8 cellular contexts compared by ENCODE assay signal in the genomic region with DNA sequence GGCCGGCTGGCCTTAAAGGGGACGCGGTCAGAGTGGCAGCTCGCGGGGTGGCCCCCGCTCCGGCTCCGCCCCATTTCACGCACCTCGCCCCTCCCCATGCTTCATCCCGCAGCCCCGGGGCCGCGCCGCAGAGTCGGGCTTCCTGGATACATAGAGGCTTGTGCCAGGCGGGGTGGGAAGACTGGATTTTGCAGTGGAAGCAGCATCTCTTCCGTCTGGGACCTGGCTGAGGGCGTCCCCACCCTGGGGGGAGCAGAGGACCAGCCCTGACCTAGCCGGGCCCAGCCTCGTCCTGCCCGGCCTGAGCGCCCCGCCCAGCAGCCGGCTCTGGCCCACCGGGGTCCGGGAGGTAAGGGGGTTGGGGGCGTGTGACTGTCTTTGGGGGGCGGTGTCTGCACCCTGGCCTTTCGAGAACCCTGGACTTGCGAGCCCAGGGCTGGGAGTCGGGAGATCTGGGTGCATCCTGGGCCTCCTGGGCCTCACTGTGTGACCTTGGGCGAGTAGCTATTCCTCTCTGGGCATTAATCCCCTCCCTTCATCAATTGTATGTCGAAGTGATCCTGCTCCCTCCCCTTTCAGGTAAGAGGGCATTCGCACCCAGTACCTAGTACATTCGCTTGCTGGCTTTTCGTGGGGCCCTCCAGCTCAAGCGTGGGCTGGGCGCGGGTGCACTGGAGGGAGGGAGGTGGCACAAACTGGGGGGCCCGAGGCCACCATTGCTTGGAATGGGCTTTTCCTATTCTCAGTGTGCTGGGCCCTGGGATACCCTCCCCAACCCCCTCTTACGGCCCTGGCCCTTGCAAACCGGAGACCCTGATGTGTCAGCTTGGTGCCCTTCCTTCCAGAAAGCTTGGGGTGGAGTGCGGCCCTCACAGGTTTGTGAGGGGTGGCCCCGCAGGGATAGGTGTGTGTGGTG. TPM values are rescaled to one million over a fixed set of nuclear protein-coding genes. Genes with fewer than 3 reads are reported as not detected.
A peak's percentile ranks its signal among the peaks of the same experiment; 100 is the strongest.
DNase-seq lines count a peak whose midpoint lies in the region; ATAC-seq, FAIRE-seq and TF ChIP-seq lines count a peak whose summit lies in the region.

A gene with protein sequence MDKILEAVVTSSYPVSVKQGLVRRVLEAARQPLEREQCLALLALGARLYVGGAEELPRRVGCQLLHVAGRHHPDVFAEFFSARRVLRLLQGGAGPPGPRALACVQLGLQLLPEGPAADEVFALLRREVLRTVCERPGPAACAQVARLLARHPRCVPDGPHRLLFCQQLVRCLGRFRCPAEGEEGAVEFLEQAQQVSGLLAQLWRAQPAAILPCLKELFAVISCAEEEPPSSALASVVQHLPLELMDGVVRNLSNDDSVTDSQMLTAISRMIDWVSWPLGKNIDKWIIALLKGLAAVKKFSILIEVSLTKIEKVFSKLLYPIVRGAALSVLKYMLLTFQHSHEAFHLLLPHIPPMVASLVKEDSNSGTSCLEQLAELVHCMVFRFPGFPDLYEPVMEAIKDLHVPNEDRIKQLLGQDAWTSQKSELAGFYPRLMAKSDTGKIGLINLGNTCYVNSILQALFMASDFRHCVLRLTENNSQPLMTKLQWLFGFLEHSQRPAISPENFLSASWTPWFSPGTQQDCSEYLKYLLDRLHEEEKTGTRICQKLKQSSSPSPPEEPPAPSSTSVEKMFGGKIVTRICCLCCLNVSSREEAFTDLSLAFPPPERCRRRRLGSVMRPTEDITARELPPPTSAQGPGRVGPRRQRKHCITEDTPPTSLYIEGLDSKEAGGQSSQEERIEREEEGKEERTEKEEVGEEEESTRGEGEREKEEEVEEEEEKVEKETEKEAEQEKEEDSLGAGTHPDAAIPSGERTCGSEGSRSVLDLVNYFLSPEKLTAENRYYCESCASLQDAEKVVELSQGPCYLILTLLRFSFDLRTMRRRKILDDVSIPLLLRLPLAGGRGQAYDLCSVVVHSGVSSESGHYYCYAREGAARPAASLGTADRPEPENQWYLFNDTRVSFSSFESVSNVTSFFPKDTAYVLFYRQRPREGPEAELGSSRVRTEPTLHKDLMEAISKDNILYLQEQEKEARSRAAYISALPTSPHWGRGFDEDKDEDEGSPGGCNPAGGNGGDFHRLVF (plus strand): TSS at position 111 of the 916 bp plus-strand sequence. CDS start 7,327 bp downstream, outside the sequence.

- H3K4me3 ChIP-seq in GM12878, result peak within 1 kb of the TSS; percentile 82
- peak within 1 kb of the TSS; percentile 78 to 92 (median 85) for H3K4me3 ChIP-seq in right lobe of liver
- H3K4me3 ChIP-seq in tibial artery, result peak within 1 kb of the TSS; percentile 81 to 85

- H4K20me1 ChIP-seq in GM12878 (ENCODE audit: control insufficient read depth, insufficient read depth), result no peaks in the 10 kb centered on the region

- H3K27me3 ChIP-seq in GM12878 (replicated peaks in 1 of 2; ENCODE audit: control insufficient read depth in 2 of 2, insufficient read depth in 2 of 2, low read length in 1 of 2), result no peaks in the 10 kb centered on the region
- H3K27me3 ChIP-seq in right lobe of liver, result no peaks in the 10 kb centered on the region
- H3K27me3 ChIP-seq in tibial artery, result no peaks in the 10 kb centered on the region

- H3K4me1 ChIP-seq in GM12878 (ENCODE audit: control insufficient read depth, insufficient read depth, low read length), result peaks cover 14% of the 10 kb centered on the region
- H3K4me1 ChIP-seq in right lobe of liver, result peaks cover 0 to 50% (median 11%) of the 10 kb centered on the region in 4 donors
- peaks cover 0 to 69% (median 65%) of the 10 kb centered on the region in 4 donors for H3K4me1 ChIP-seq in tibial artery

- BruUV-seq in GM12878 (replicated peaks; lab: Mats Ljungman, UMichigan), result no TSS peak

- TF ChIP-seq EP300 in GM12878 (IDR thresholded peaks at IDR 0.05; ENCODE audit: borderline replicate concordance in 1 of 2, control insufficient read depth in 1 of 2, low read depth in 2 of 2, low read length in 2 of 2), result no peak

- intact Hi-C loops in GM12878 (cut with micrococcal nuclease; ENCODE audit: unreplicated experiment) (loop anchor here (1.0 to 10.0 kb wide), 3 partner anchors 34 to 194 kb away; a partner anchor contains a TSS), right lobe of liver (cut with DNase I) (no loop called here), tibial artery (cut with DNase I; ENCODE audit: low total_unique reads) (loop anchor here (2.0 kb wide), 1 partner anchor 20 kb away; no protein-coding TSS in a partner anchor)

- CTCF ChIA-PET in GM12878 (lab: Yijun Ruan, JAX), result interaction anchor here (0.7 to 3.2 kb wide), 4 partner anchors 39 to 376 kb away, joined by 3 to 13 read pairs (median 6); no protein-coding TSS in a partner anchor

- H3K9ac ChIP-seq in GM12878 (ENCODE audit: control insufficient read depth, insufficient read depth, low read length), result peak within 1 kb of the TSS; percentile 56

- ATAC-seq in HG03354 (IDR thresholded peaks at IDR 0.05; ENCODE audit: poor library complexity, severe bottlenecking, unreplicated experiment) (peak; percentile 29), GM12878 (peak; percentile 28), right lobe of liver (no peak)

- peak within 1 kb of the TSS; percentile 78 for H3K4me2 ChIP-seq in GM12878 (ENCODE audit: control insufficient read depth, insufficient read depth)

- H3K79me2 ChIP-seq in GM12878 (ENCODE audit: control insufficient read depth, insufficient read depth, low read length), result no peaks in the 10 kb centered on the region

- peak within 1 kb of the TSS; percentile 92 for H2AFZ ChIP-seq in GM12878 (ENCODE audit: control insufficient read depth, low read depth, low read length)

- WGBS in GM12878 (ENCODE audit: insufficient coverage, insufficient replicate concordance, low lambda C conversion rate, missing lambda C conversion rate), result 16% methylated on average over 42 of the region's 45 CpGs
- WGBS in right lobe of liver (ENCODE audit: insufficient coverage, low coverage, low lambda C conversion rate, missing lambda C conversion rate), result 20% methylated on average over 7 of the region's 45 CpGs

- TF ChIP-seq CTCF in C4-2B (conservative IDR thresholded peaks at IDR 0.05) (no peak), GM12878 (IDR thresholded peaks at IDR 0.05 in 2 of 3, conservative IDR thresholded peaks at IDR 0.05 in 1 of 3; ENCODE audit: control insufficient read depth in 2 of 3, extremely low read depth in 1 of 3, insufficient read depth in 1 of 3, low read depth in 3 of 3, low read length in 3 of 3) (no peak), right lobe of liver (IDR thresholded peaks at IDR 0.05) (no peak), tibial artery (IDR thresholded peaks at IDR 0.05) (no peak)

- no peak for FAIRE-seq in GM12878 (lab: Jason Lieb, UNC)

- RAD21 ChIA-PET in GM12878 (lab: Charles Lee; ENCODE audit: unreplicated experiment), result interaction anchor here (0.5 to 2.5 kb wide), 13 partner anchors 39 to 1117 kb away, joined by 3 to 8 read pairs (median 3); a partner anchor contains a TSS

- H3K27ac ChIP-seq in C4-2B (peak within 1 kb of the TSS; percentile 67), GM12878 (ENCODE audit: control insufficient read depth, insufficient read depth) (0 out of 2 replicates have a peak within 1 kb of the TSS, but pooled peaks have one; percentile 7), right lobe of liver (peak within 1 kb of the TSS; percentile 86 to 96 (median 94)), tibial artery (peak within 1 kb of the TSS; percentile 91 to 92)

- H3K36me3 ChIP-seq in GM12878 (ENCODE audit: control insufficient read depth in 2 of 2, insufficient read depth in 2 of 2, low read length in 1 of 2), result no peaks in the 10 kb centered on the region
- H3K36me3 ChIP-seq in right lobe of liver, result no peaks in the 10 kb centered on the region
- H3K36me3 ChIP-seq in tibial artery, result peaks cover 0 to 6% (median 0%) of the 10 kb centered on the region in 3 donors

- no peak for TF ChIP-seq RAD21 in GM12878 (IDR thresholded peaks at IDR 0.05; ENCODE audit: insufficient read depth, low read depth, low read length)

- TF ChIP-seq POLR2A in GM12878 (IDR thresholded peaks at IDR 0.05; ENCODE audit: low read depth, low read length), result no peak
- TF ChIP-seq POLR2A in right lobe of liver (IDR thresholded peaks at IDR 0.05), result no peak

- H3K9me3 ChIP-seq in GM12878 (replicated peaks; ENCODE audit: control insufficient read depth, insufficient read depth, low read length) (no peaks in the 10 kb centered on the region), right lobe of liver (no peaks in the 10 kb centered on the region), tibial artery (no peaks in the 10 kb centered on the region)

- in situ Hi-C loops in GM12878 (cut with MboI), result no loop called here

- DNase-seq in GM12878 (ENCODE audit: low read depth, low spot score) (no peak), right lobe of liver (no peak), tibial artery (peak in 1 of 2 donors; percentile 65), GF-D8 (lab: John Stamatoyannopoulos, UW) (no peak), NCI-H1092 (lab: John Stamatoyannopoulos, UW) (no peak), cerebellar nuclear complex (lab: John Stamatoyannopoulos, UW) (no peak)

- POLR2A ChIA-PET in GM12878 (lab: Charles Lee), result interaction anchor here (0.6 to 1.6 kb wide), 6 partner anchors 34 to 316 kb away, joined by 3 to 7 read pairs (median 3); a partner anchor contains a TSS

- SMC1A ChIA-PET in GM12878 (lab: Charles Lee; ENCODE audit: uncharacterized antibody, unreplicated experiment), result interaction anchor here (1.6 to 2.6 kb wide), 2 partner anchors 50 to 144 kb away, joined by 3 to 20 read pairs; a partner anchor contains a TSS

RNA-seq across cellular contexts. Expression of the gene that starts here (rescaled TPM):
- total RNA-seq in GM12878 (2013; cell fraction: nucleolus; rRNA removed), result 13.2 and 14.3 TPM in 2 replicates
- total RNA-seq in GM12878 (2014; rRNA removed), result 2.9 and 3.9 TPM in 2 replicates
- 2.3 and 3.1 TPM in 2 replicates for total RNA-seq in GM12878 (2014; rRNA removed; fragmentation: Illumina TruSeq; extraction: Trizol)
- total RNA-seq in GM12878 (2021), result 5.6 and 6.4 TPM in 2 replicates
- 1.1 TPM for polyA plus RNA-seq in GM12878 (2011; ENCODE audit: low read depth)
- polyA plus RNA-seq in GM12878 (2011; rRNA removed), result 2.7 and 3.4 TPM in 2 replicates
- polyA plus RNA-seq in GM12878 (2011; cell fraction: cytosol; rRNA removed), result 3.2 and 4.3 TPM in 2 replicates
- 22.1 and 22.4 TPM in 2 replicates for polyA plus RNA-seq in GM12878 (2011; cell fraction: nucleus; rRNA removed)
- polyA plus RNA-seq in GM12878 (2012), result 3.2 and 3.4 TPM in 2 replicates
- polyA plus RNA-seq in GM12878 (2014; fragmentation: Illumina TruSeq; extraction: Trizol), result 1.7 and 2.5 TPM in 2 replicates
- under 1 TPM in 1 of 2 experiments, not detected in 1; 0.13 TPM for polyA plus RNA-seq in GM12878 (2014; fragmentation: Nextera tagmentation; extraction: Ambion mirVana)
- polyA plus RNA-seq in GM12878 (2014; rRNA removed), result 5.3 and 5.5 TPM in 2 replicates
- polyA plus RNA-seq in GM12878 (2016; fragmentation: Nextera tagmentation; extraction: Ambion mirVana), result under 1 TPM; 0.28 to 0.68 TPM
- 2.0 and 2.2 TPM in 2 replicates for polyA minus RNA-seq in GM12878 (2011; rRNA and poly(A)+ RNA removed)
- polyA minus RNA-seq in GM12878 (2011; cell fraction: cytosol; rRNA and poly(A)+ RNA removed), result 0.80 and 1.1 TPM in 2 replicates
- 3.5 and 6.5 TPM in 2 replicates for polyA minus RNA-seq in GM12878 (2011; cell fraction: nucleus; rRNA and poly(A)+ RNA removed)
- total RNA-seq in right lobe of liver, result 10 to 100 TPM in 1 of 6 experiments, 1 to 10 TPM in 5; 5.3 to 10.1 (median 7.9) TPM

Comparison
In these comparisons a context has a peak if more than half of its experiments do, and no peak if none do; other contexts are left out.
1. H3K27ac ChIP-seq: peak in every context shown above with its lines; median percentile 94 in right lobe of liver; 92 in tibial artery; 67 in C4-2B; 7 in GM12878.
2. ATAC-seq: peak in HG03354 (single experiment) and GM12878 (single experiment); none in right lobe of liver (0 of 4).
3. intact Hi-C loops: an anchor here in GM12878 (1.0 to 10.0 kb wide) and tibial artery (2.0 kb wide); none called in right lobe of liver.
4. Peak in every context shown above with its lines, with median percentiles within 50 percentile points of each other: H3K4me3 ChIP-seq.